In genomic region chr2:54551123-54551756, GRCh38 we compare ENCODE assay signal across 13 cellular contexts.
DNase-seq lines count a peak whose midpoint lies in the region; ATAC-seq, FAIRE-seq and TF ChIP-seq lines count a peak whose summit lies in the region.
"Had no signal": no experiment of that assay in that cellular context is flagged by ENCODE, and none has a peak within 500 bp of the region (broad histone marks: within the 10 kb centered on the region; RNA-seq: fewer than 3 reads in every experiment).

No MANE protein-coding gene starts in this region.

- in situ Hi-C loops in GM12878 (cut with MboI): no loop called here

- RAD21 ChIA-PET in GM12878 (lab: Charles Lee; ENCODE audit: unreplicated experiment): interaction anchor here (0.6 to 2.4 kb wide), 7 partner anchors 14 to 126 kb away, joined by 3 to 10 read pairs (median 4); no protein-coding TSS in a partner anchor

- 68% methylated on average over 4 of the region's 4 CpGs for WGBS in GM12878 (ENCODE audit: insufficient coverage, insufficient replicate concordance, low lambda C conversion rate, missing lambda C conversion rate)

- ATAC-seq in GM19395 (IDR thresholded peaks at IDR 0.05; ENCODE audit: unreplicated experiment): peak; percentile 64
- ATAC-seq in HG02973 (IDR thresholded peaks at IDR 0.05; ENCODE audit: unreplicated experiment): peak; percentile 53
- ATAC-seq in GM12878: peak; percentile 58
- peak; percentile 52 to 60 for ATAC-seq in stimulated activated naive B cell treated with anti-CD40 and anti-IgM and Interleukin-4, amounts not matched to agents 10 μg/mL and 1 μg/mL and 100 μg/mL, for 72 hours (replicated peaks)
- ATAC-seq: left colon had no signal

- no peak for DNase-seq in GM12878 (ENCODE audit: low read depth, low spot score)
- no peak for DNase-seq in stimulated activated naive B cell treated with anti-CD40 and anti-IgM and Interleukin-4, amounts not matched to agents 10 μg/mL and 1 μg/mL and 100 μg/mL, for 72 hours
- DNase-seq in HK-2 (ENCODE audit: unreplicated experiment): no peak
- DNase-seq in AG08395 (ENCODE audit: low spot score): no peak
- no peak for DNase-seq in SHP77 treated with DMSO at 0.1 percent for 48 hours (lab: John Stamatoyannopoulos, UW)
- no peak for DNase-seq in CD8-positive, alpha-beta memory T cell
- DNase-seq: activated effector memory CD4-positive, alpha-beta T cell treated with Interleukin-2 at 50 U/mL for 16 hours; NCI-H2029 had no signal

- no peaks in the 10 kb centered on the region for H3K9me3 ChIP-seq in GM12878 (replicated peaks; ENCODE audit: control insufficient read depth, insufficient read depth, low read length)
- H3K9me3 ChIP-seq in CD8-positive, alpha-beta memory T cell (ENCODE audit: low read length): no peaks in the 10 kb centered on the region

- FAIRE-seq in GM12878 (lab: Jason Lieb, UNC): no peak
- FAIRE-seq: G401.6, urothelium cell line had no signal

- H3K27ac Mint-ChIP-seq in stimulated activated naive B cell treated with anti-CD40 and anti-IgM and Interleukin-4, amounts not matched to agents 10 μg/mL and 1 μg/mL and 100 μg/mL, for 72 hours: no peak overlapping the region
- H3K27ac Mint-ChIP-seq in CD8-positive, alpha-beta memory T cell: no peak overlapping the region

- H3K27me3 Mint-ChIP-seq in stimulated activated naive B cell treated with anti-CD40 and anti-IgM and Interleukin-4, amounts not matched to agents 10 μg/mL and 1 μg/mL and 100 μg/mL, for 72 hours: no peaks in the 10 kb centered on the region
- no peaks in the 10 kb centered on the region for H3K27me3 Mint-ChIP-seq in CD8-positive, alpha-beta memory T cell

- H3K4me1 Mint-ChIP-seq in stimulated activated naive B cell treated with anti-CD40 and anti-IgM and Interleukin-4, amounts not matched to agents 10 μg/mL and 1 μg/mL and 100 μg/mL, for 72 hours: peaks cover 42 to 59% of the 10 kb centered on the region in 2 donors
- H3K4me1 Mint-ChIP-seq in CD8-positive, alpha-beta memory T cell: peaks cover 0 to 1% (median under 1%) of the 10 kb centered on the region in 3 donors

- H3K4me3 Mint-ChIP-seq in stimulated activated naive B cell treated with anti-CD40 and anti-IgM and Interleukin-4, amounts not matched to agents 10 μg/mL and 1 μg/mL and 100 μg/mL, for 72 hours: no peak overlapping the region
- H3K4me3 Mint-ChIP-seq in CD8-positive, alpha-beta memory T cell: no peak overlapping the region

- peak overlapping the region; percentile 54; the same call in 1 of the 2 replicates for H3K4me2 ChIP-seq in GM12878 (ENCODE audit: control insufficient read depth, insufficient read depth)

- SMC1A ChIA-PET in GM12878 (lab: Charles Lee; ENCODE audit: uncharacterized antibody, unreplicated experiment): interaction anchor here (0.7 to 1.4 kb wide), 7 partner anchors 8 to 83 kb away, joined by 3 to 10 read pairs (median 3); no protein-coding TSS in a partner anchor

- H3K4me1 ChIP-seq in GM12878 (ENCODE audit: control insufficient read depth, insufficient read depth, low read length): peaks cover 17% of the 10 kb centered on the region
- H3K4me1 ChIP-seq in CD8-positive, alpha-beta memory T cell (ENCODE audit: insufficient read depth, low read length): peaks cover 4% of the 10 kb centered on the region

- H3K9ac ChIP-seq in GM12878 (ENCODE audit: control insufficient read depth, insufficient read depth, low read length): no peak overlapping the region

- BruUV-seq in GM12878 (replicated peaks; lab: Mats Ljungman, UMichigan): no TSS peak

- H3K36me3 Mint-ChIP-seq in stimulated activated naive B cell treated with anti-CD40 and anti-IgM and Interleukin-4, amounts not matched to agents 10 μg/mL and 1 μg/mL and 100 μg/mL, for 72 hours: no peaks in the 10 kb centered on the region
- peaks cover 0 to 5% (median 0%) of the 10 kb centered on the region in 3 donors for H3K36me3 Mint-ChIP-seq in CD8-positive, alpha-beta memory T cell

- H3K9me3 Mint-ChIP-seq in stimulated activated naive B cell treated with anti-CD40 and anti-IgM and Interleukin-4, amounts not matched to agents 10 μg/mL and 1 μg/mL and 100 μg/mL, for 72 hours: no peaks in the 10 kb centered on the region
- no peaks in the 10 kb centered on the region for H3K9me3 Mint-ChIP-seq in CD8-positive, alpha-beta memory T cell

- TF ChIP-seq POLR2A in GM12878 (IDR thresholded peaks at IDR 0.05; ENCODE audit: low read depth, low read length): no peak

- no peak overlapping the region for H3K4me3 ChIP-seq in GM12878
- no peak overlapping the region for H3K4me3 ChIP-seq in CD8-positive, alpha-beta memory T cell (ENCODE audit: low read length)

- POLR2A ChIA-PET in GM12878 (lab: Charles Lee): interaction anchor here (1.1 to 5.8 kb wide), 3 partner anchors 9 to 29 kb away, joined by 3 to 51 read pairs (median 3); no protein-coding TSS in a partner anchor
- POLR2A ChIA-PET in CD8-positive, alpha-beta memory T cell (lab: Charles Lee): no interaction called here

- H3K27me3 ChIP-seq in GM12878 (replicated peaks in 1 of 2; ENCODE audit: control insufficient read depth in 2 of 2, insufficient read depth in 2 of 2, low read length in 1 of 2): no peaks in the 10 kb centered on the region
- no peaks in the 10 kb centered on the region for H3K27me3 ChIP-seq in CD8-positive, alpha-beta memory T cell (ENCODE audit: insufficient read depth, low read length, poor library complexity, severe bottlenecking)

- H3K36me3 ChIP-seq in GM12878 (ENCODE audit: control insufficient read depth in 2 of 2, insufficient read depth in 2 of 2, low read length in 1 of 2): no peaks in the 10 kb centered on the region
- no peaks in the 10 kb centered on the region for H3K36me3 ChIP-seq in CD8-positive, alpha-beta memory T cell (ENCODE audit: insufficient read depth, low read length)

- no peak overlapping the region for H2AFZ ChIP-seq in GM12878 (ENCODE audit: control insufficient read depth, low read depth, low read length)

- intact Hi-C loops in GM12878 (cut with micrococcal nuclease; ENCODE audit: unreplicated experiment): no loop called here

- TF ChIP-seq EP300 in GM12878 (IDR thresholded peaks at IDR 0.05; ENCODE audit: borderline replicate concordance in 1 of 2, control insufficient read depth in 1 of 2, low read depth in 2 of 2, low read length in 2 of 2): no peak

- TF ChIP-seq CTCF in GM12878 (IDR thresholded peaks at IDR 0.05 in 2 of 3, conservative IDR thresholded peaks at IDR 0.05 in 1 of 3; ENCODE audit: control insufficient read depth in 2 of 3, extremely low read depth in 1 of 3, insufficient read depth in 1 of 3, low read depth in 3 of 3, low read length in 3 of 3): no peak

- CTCF ChIA-PET in GM12878 (lab: Yijun Ruan, JAX): interaction anchor here (1.5 to 4.2 kb wide), 3 partner anchors 8 to 153 kb away, joined by 4 to 15 read pairs (median 8); no protein-coding TSS in a partner anchor
- CTCF ChIA-PET in CD8-positive, alpha-beta memory T cell (lab: Charles Lee): interaction anchor here (1.8 kb wide), 1 partner anchor 28 kb away, joined by 5 read pairs; no protein-coding TSS in a partner anchor

- H3K79me2 ChIP-seq in GM12878 (ENCODE audit: control insufficient read depth, insufficient read depth, low read length): no peaks in the 10 kb centered on the region

- H3K27ac ChIP-seq in GM12878 (ENCODE audit: control insufficient read depth, insufficient read depth): no peak overlapping the region
- no peak overlapping the region for H3K27ac ChIP-seq in CD8-positive, alpha-beta memory T cell (ENCODE audit: low read depth, low read length)

- H4K20me1 ChIP-seq in GM12878 (ENCODE audit: control insufficient read depth, insufficient read depth): no peaks in the 10 kb centered on the region

- TF ChIP-seq RAD21 in GM12878 (IDR thresholded peaks at IDR 0.05; ENCODE audit: insufficient read depth, low read depth, low read length): no peak

TF ChIP-seq in GM12878, 131 proteins besides CTCF, POLR2A, EP300 and RAD21:
- TF ChIP-seq YY1 (IDR thresholded peaks at IDR 0.05; ENCODE audit: low read depth, low read length) (peak; percentile 53; the same call in 1 of the 2 replicates), FOXM1 (IDR thresholded peaks at IDR 0.05; ENCODE audit: low read depth, low read length) (no peak), TCF3 (IDR thresholded peaks at IDR 0.05; ENCODE audit: borderline replicate concordance, insufficient read depth, low read depth, low read length) (peak; percentile 56; the same call in 1 of the 2 replicates), RELB (IDR thresholded peaks at IDR 0.05; ENCODE audit: low read depth) (no peak), TCF12 (IDR thresholded peaks at IDR 0.05; ENCODE audit: low read depth, low read length) (peak; percentile 74)
